In the genomic region with DNA sequence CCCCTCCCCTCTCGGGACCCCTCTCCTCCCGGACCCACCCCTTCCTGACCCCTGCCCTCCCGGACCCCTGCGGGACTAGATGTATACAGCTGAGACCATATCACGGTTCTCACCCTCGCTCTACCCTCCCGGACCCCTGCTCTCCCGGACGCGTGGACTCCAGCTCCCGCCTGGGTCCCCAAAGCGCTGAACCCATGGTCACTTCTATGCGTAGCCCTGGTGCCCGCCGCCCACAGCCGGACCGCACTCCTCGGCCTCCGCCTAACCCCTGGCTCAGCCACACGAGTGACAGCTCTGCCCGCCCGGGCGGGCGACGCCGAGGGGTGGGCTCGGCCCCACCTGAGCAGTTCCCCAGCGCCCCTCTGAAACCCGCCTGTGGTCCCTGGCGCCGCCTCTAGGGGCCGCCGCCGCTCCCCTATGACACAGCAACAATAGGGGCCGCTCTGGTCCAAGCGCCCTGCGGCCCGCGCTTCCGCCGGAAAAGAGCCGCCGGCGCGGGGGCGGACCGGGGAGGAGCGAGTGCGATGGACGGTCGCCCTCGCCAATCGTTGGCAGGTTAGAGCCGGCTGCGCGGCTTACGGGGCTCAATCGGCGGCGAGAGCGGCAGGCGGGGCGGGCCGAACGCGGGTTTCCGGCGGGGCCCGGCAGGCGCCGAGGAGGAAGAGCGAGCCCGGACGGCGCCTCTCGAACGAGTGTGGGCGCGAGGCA, we compare ENCODE assay signal across 8 cellular contexts. TPM values are rescaled to one million over a fixed set of nuclear protein-coding genes. Genes with fewer than 3 reads are reported as not detected.
DNase-seq lines count a peak whose midpoint lies in the region; ATAC-seq lines count a peak whose summit lies in the region.

A gene with protein sequence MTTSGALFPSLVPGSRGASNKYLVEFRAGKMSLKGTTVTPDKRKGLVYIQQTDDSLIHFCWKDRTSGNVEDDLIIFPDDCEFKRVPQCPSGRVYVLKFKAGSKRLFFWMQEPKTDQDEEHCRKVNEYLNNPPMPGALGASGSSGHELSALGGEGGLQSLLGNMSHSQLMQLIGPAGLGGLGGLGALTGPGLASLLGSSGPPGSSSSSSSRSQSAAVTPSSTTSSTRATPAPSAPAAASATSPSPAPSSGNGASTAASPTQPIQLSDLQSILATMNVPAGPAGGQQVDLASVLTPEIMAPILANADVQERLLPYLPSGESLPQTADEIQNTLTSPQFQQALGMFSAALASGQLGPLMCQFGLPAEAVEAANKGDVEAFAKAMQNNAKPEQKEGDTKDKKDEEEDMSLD (plus strand): TSS at position 657 of the 708 bp plus-strand sequence. CDS start 572 bp downstream, outside the sequence.

- peak within 1 kb of the TSS; percentile 99 for H3K27ac Mint-ChIP-seq in activated CD4-positive, alpha-beta T cell treated with anti-CD3 and anti-CD28 coated beads, Interleukin-2, amount 10 ng/mL, durations not matched to agents 7 days and 5 days

- POLR2A ChIA-PET in activated CD4-positive, alpha-beta T cell treated with anti-CD3 and anti-CD28 coated beads, Interleukin-2, amount 10 ng/mL, durations not matched to agents 7 days and 5 days (lab: Charles Lee), result no interaction called here

- no peaks in the 10 kb centered on the region for H3K9me3 Mint-ChIP-seq in activated CD4-positive, alpha-beta T cell treated with anti-CD3 and anti-CD28 coated beads, Interleukin-2, amount 10 ng/mL, durations not matched to agents 7 days and 5 days

- peak within 1 kb of the TSS; percentile 91 for H3K4me3 Mint-ChIP-seq in activated CD4-positive, alpha-beta T cell treated with anti-CD3 and anti-CD28 coated beads, Interleukin-2, amount 10 ng/mL, durations not matched to agents 7 days and 5 days

- CTCF ChIA-PET in activated CD4-positive, alpha-beta T cell treated with anti-CD3 and anti-CD28 coated beads, Interleukin-2, amount 10 ng/mL, durations not matched to agents 7 days and 5 days (lab: Charles Lee), result interaction anchor here (0.7 to 1.5 kb wide), 8 partner anchors 9 to 85 kb away, joined by 3 to 7 read pairs (median 4); partner anchors contain the start of gene RPS21

- H3K4me1 Mint-ChIP-seq in activated CD4-positive, alpha-beta T cell treated with anti-CD3 and anti-CD28 coated beads, Interleukin-2, amount 10 ng/mL, durations not matched to agents 7 days and 5 days, result peaks cover 25% of the 10 kb centered on the region

- ATAC-seq in GM19324 (IDR thresholded peaks at IDR 0.05; ENCODE audit: low FRiP score, unreplicated experiment) (peak; percentile 89), HG03469 (IDR thresholded peaks at IDR 0.05; ENCODE audit: unreplicated experiment) (peak; percentile 84), left lobe of liver (peak; percentile 78)

- no peaks in the 10 kb centered on the region for H3K27me3 Mint-ChIP-seq in activated CD4-positive, alpha-beta T cell treated with anti-CD3 and anti-CD28 coated beads, Interleukin-2, amount 10 ng/mL, durations not matched to agents 7 days and 5 days

- H3K36me3 Mint-ChIP-seq in activated CD4-positive, alpha-beta T cell treated with anti-CD3 and anti-CD28 coated beads, Interleukin-2, amount 10 ng/mL, durations not matched to agents 7 days and 5 days (ENCODE audit: low read depth), result peaks cover 20% of the 10 kb centered on the region

- DNase-seq in C1 segment of cervical spinal cord (lab: John Stamatoyannopoulos, UW), result peak; percentile 60 to 98 (median 92)
- peak; percentile 96 for DNase-seq in NCI-H526 treated with DMSO at 0.1 percent for 48 hours (lab: John Stamatoyannopoulos, UW)
- peak; percentile 94 for DNase-seq in activated CD4-positive, alpha-beta T cell treated with anti-CD3 and anti-CD28 coated beads, Interleukin-2, amount 10 ng/mL, durations not matched to agents 7 days and 5 days
- DNase-seq in cortex of kidney (lab: John Stamatoyannopoulos, UW), result peak; percentile 60
- DNase-seq in left lobe of liver (ENCODE audit: low spot score), result peak; percentile 98
- peak; percentile 96 for DNase-seq in stimulated activated CD4-positive, alpha-beta T cell treated with anti-CD3 and anti-CD28 coated beads, Interleukin-2, amount 100 ng/mL, for 4 hours (ENCODE audit: low read depth)

RNA-seq across cellular contexts. Expression of the gene that starts here (rescaled TPM):
- total RNA-seq in activated CD4-positive, alpha-beta T cell treated with anti-CD3 and anti-CD28 coated beads, Interleukin-2, amount 10 ng/mL, durations not matched to agents 7 days and 5 days, result 10 to 100 TPM; 86.1 to 90.1 TPM
- total RNA-seq in left lobe of liver, result 61.0 TPM

Comparison
In these comparisons a context has a peak if more than half of its experiments do, and no peak if none do; other contexts are left out.
1. Peak in every context shown above with its lines: DNase-seq and ATAC-seq.